ENCODE assay signal across 7 cellular contexts in genomic region chr3:40841570-40842109, GRCh38.
"Had no signal": no experiment of that assay in that cellular context is flagged by ENCODE, and none has a peak within 500 bp of the region (broad histone marks: within the 10 kb centered on the region; RNA-seq: fewer than 3 reads in every experiment).

No MANE protein-coding gene starts in this region.

- H3K27me3 Mint-ChIP-seq: IgD-negative memory B cell had no signal

- DNase-seq: GM23248, GOT3, H7, HFFc6 had no signal

- H3K4me1 Mint-ChIP-seq: IgD-negative memory B cell had no signal

- H3K9ac ChIP-seq: GM23248 had no signal

- H3K9me3 ChIP-seq: HAP-1 had no signal

- H3K36me3 ChIP-seq: HAP-1 had no signal

- H3K4me1 ChIP-seq: HAP-1 had no signal

- H3K27ac Mint-ChIP-seq: HFFc6, IgD-negative memory B cell had no signal

- H3K4me3 Mint-ChIP-seq: HFFc6, IgD-negative memory B cell had no signal

- H3K27ac ChIP-seq: GM23248 had no signal

- H2AFZ ChIP-seq: GM23248 had no signal

- ATAC-seq: HCT116 had no signal

- H3K4me3 ChIP-seq: GM23248, HAP-1 had no signal
